Comparison of ENCODE assay signal across 10 cellular contexts in the genomic region with DNA sequence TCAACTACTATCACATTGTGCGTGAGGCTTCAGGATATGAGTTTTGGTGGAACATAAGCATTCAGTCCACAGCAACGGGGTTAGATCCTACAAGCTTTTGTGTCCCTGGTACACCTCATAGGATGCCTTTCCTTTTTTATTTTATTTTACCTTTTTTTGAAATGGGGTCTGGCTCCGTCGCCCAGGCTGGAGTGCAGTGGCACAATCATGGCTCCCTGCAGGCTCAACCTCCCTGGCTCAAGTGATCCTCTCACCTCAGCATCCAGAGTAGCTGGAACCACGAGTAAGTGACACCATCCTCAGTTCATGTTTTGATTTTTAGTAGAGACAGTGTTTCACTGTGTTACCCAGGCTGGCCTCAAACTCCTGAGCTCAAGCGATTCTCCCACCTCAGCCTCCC.
"Had no signal": no experiment of that assay in that cellular context is flagged by ENCODE, and none has a peak within 500 bp of the region (broad histone marks: within the 10 kb centered on the region; RNA-seq: fewer than 3 reads in every experiment).

No MANE protein-coding gene starts in this region.

- H3K27ac ChIP-seq: cardiac muscle cell, esophagus muscularis mucosa, ovary had no signal

- H3K9me3 ChIP-seq: esophagus muscularis mucosa, ovary, right lobe of liver had no signal

- H3K4me3 ChIP-seq: cardiac muscle cell, esophagus muscularis mucosa, ovary, right lobe of liver had no signal

- H3K27me3 ChIP-seq: cardiac muscle cell, esophagus muscularis mucosa, ovary, right lobe of liver had no signal

- H3K36me3 ChIP-seq: cardiac muscle cell, esophagus muscularis mucosa, ovary, right lobe of liver had no signal

- H3K4me1 ChIP-seq: right lobe of liver had no signal

- DNase-seq: activated CD4-positive, alpha-beta T cell treated with anti-CD3 and anti-CD28 coated beads for 1 hour; activated CD4-positive, alpha-beta T cell treated with anti-CD3 and anti-CD28 coated beads, Interleukin-2, amount 50 U/mL, for 4 hours; activated naive CD4-positive, alpha-beta T cell treated with anti-CD3 and anti-CD28 coated beads, Interleukin-2, amount 10 ng/mL, durations not matched to agents 7 days and 5 days; head of caudate nucleus; immature natural killer cell; ovary; right lobe of liver; stimulated activated CD4-positive, alpha-beta T cell treated with anti-CD3 and anti-CD28 coated beads, Interleukin-2, amount 100 ng/mL, for 24 hours had no signal

- ATAC-seq: right lobe of liver had no signal
